13 cellular contexts compared by ENCODE assay signal in the genomic region with DNA sequence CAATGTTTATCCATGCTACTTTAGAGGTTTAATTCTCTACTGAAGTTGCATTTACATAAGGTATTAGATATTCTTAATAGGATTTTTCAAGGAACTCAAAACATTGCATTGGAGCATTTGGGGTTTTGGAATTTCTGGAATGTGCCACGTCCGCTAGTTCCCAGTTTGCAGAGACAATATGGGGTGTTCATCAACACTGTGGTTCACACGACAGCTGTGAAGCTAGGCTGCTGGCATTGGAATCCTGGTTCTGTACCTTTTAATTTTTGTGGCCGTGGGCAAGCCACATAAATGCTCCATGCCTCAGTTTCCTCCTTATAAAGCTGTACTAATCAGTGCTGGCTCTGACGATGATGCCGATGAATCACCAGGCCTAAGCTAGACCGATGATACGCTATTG.
"Had no signal": no experiment of that assay in that cellular context is flagged by ENCODE, and none has a peak within 500 bp of the region (broad histone marks: within the 10 kb centered on the region; RNA-seq: fewer than 3 reads in every experiment).

No MANE protein-coding gene starts in this region.

- H3K36me3 ChIP-seq: left lung, pancreas had no signal

- ATAC-seq: left lung, pancreas had no signal

- H3K4me1 Mint-ChIP-seq: activated CD4-positive, alpha-beta memory T cell treated with anti-CD3 and anti-CD28 coated beads, Interleukin-2, amount 10 ng/mL, durations not matched to agents 7 days and 5 days; activated naive CD8-positive, alpha-beta T cell treated with anti-CD3 and anti-CD28 coated beads, Interleukin-2, amount 10 ng/mL, durations not matched to agents 7 days and 5 days; memory B cell had no signal

- H3K9me3 ChIP-seq: left lung, pancreas had no signal

- H3K4me3 ChIP-seq: left lung, pancreas had no signal

- H3K27ac Mint-ChIP-seq: activated CD4-positive, alpha-beta memory T cell treated with anti-CD3 and anti-CD28 coated beads, Interleukin-2, amount 10 ng/mL, durations not matched to agents 7 days and 5 days; activated naive CD8-positive, alpha-beta T cell treated with anti-CD3 and anti-CD28 coated beads, Interleukin-2, amount 10 ng/mL, durations not matched to agents 7 days and 5 days; memory B cell; stimulated activated naive CD8-positive, alpha-beta T cell treated with anti-CD3 and anti-CD28 coated beads, Interleukin-15, Interleukin-2, amounts not matched to agents 100 ng/mL and 50 ng/mL, for 24 hours had no signal

- H3K9me3 Mint-ChIP-seq: activated CD4-positive, alpha-beta memory T cell treated with anti-CD3 and anti-CD28 coated beads, Interleukin-2, amount 10 ng/mL, durations not matched to agents 7 days and 5 days; activated naive CD8-positive, alpha-beta T cell treated with anti-CD3 and anti-CD28 coated beads, Interleukin-2, amount 10 ng/mL, durations not matched to agents 7 days and 5 days; memory B cell; stimulated activated naive CD8-positive, alpha-beta T cell treated with anti-CD3 and anti-CD28 coated beads, Interleukin-15, Interleukin-2, amounts not matched to agents 100 ng/mL and 50 ng/mL, for 24 hours had no signal

- H3K36me3 Mint-ChIP-seq: activated naive CD8-positive, alpha-beta T cell treated with anti-CD3 and anti-CD28 coated beads, Interleukin-2, amount 10 ng/mL, durations not matched to agents 7 days and 5 days; memory B cell had no signal

- H3K27ac ChIP-seq: left lung, pancreas had no signal

- H3K27me3 ChIP-seq: pancreas had no signal

- H3K4me3 Mint-ChIP-seq: activated CD4-positive, alpha-beta memory T cell treated with anti-CD3 and anti-CD28 coated beads, Interleukin-2, amount 10 ng/mL, durations not matched to agents 7 days and 5 days; activated naive CD8-positive, alpha-beta T cell treated with anti-CD3 and anti-CD28 coated beads, Interleukin-2, amount 10 ng/mL, durations not matched to agents 7 days and 5 days; memory B cell; stimulated activated naive CD8-positive, alpha-beta T cell treated with anti-CD3 and anti-CD28 coated beads, Interleukin-15, Interleukin-2, amounts not matched to agents 100 ng/mL and 50 ng/mL, for 24 hours had no signal

- H3K4me1 ChIP-seq: left lung, pancreas had no signal

- DNase-seq: activated CD4-positive, alpha-beta memory T cell treated with anti-CD3 and anti-CD28 coated beads, Interleukin-2, amount 10 ng/mL, durations not matched to agents 7 days and 5 days; activated gamma-delta T cell treated with Interleukin-2 at 50 U/mL for 16 hours; activated naive CD8-positive, alpha-beta T cell treated with anti-CD3 and anti-CD28 coated beads, Interleukin-2, amount 10 ng/mL, durations not matched to agents 7 days and 5 days; activated T-cell treated with anti-CD3 and anti-CD28 coated beads, Interleukin-2, amount 50 U/mL, for 48 hours; aorta; glutamatergic neuron; left lung; pancreas; stimulated activated CD4-positive, alpha-beta T cell treated with anti-CD3 and anti-CD28 coated beads, Interleukin-4, amount 100 ng/mL, for 1 hour; stimulated activated CD8-positive, alpha-beta memory T cell treated with anti-CD3 and anti-CD28 coated beads, Interleukin-4, amount 100 ng/mL, for 48 hours; T-helper 9 cell had no signal
